In the genomic region with DNA sequence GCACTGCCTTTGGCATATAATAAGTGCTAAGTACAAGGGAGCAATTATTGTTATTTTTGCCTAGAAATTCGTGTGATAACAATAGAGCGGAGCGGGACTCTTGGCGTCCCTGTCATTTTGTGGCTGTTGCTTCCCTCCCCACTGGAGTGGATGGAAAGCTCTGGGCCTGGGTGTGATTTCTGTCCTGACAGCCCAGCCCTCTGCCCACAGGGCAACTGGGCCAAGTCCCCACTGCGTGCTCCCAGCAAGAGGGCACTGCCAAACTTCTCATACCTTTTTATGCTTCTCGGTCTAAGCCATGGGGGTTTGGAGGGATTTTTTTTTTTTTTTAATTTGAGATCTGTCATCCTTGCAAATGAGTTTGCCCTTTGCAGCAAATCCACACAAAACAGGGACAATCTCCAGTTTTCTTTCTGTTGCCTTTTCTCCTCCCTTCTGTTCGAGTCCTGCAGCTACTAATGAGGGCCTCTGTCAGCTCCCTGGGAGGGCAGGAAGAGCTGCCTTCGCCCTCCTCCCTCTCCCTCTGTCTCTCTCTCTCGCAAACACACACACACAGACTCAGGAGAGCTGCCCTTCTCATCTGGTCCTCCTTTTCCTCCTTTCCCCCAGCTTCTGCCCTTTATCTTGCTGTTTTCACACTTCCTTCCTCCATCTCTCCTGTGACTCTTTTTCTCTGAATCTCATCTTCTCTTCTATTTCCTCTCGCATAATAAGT, we compare ENCODE assay signal across 15 cellular contexts.
DNase-seq lines count a peak whose midpoint lies in the region; ATAC-seq and TF ChIP-seq lines count a peak whose summit lies in the region.
"Had no signal": no experiment of that assay in that cellular context is flagged by ENCODE, and none has a peak within 500 bp of the region (broad histone marks: within the 10 kb centered on the region; RNA-seq: fewer than 3 reads in every experiment).

No MANE protein-coding gene starts in this region.

- peaks cover 20% of the 10 kb centered on the region for H3K4me1 ChIP-seq in left ventricle myocardium inferior
- H3K4me1 ChIP-seq in adrenal gland (replicated peaks in 1 of 2): no peaks in the 10 kb centered on the region
- H3K4me1 ChIP-seq: A549 had no signal

- H3K27me3 Mint-ChIP-seq in activated CD4-positive, alpha-beta T cell treated with anti-CD3 and anti-CD28 coated beads, Interleukin-2, amount 10 ng/mL, durations not matched to agents 24 days and 14 days: peaks cover 13% of the 10 kb centered on the region
- H3K27me3 Mint-ChIP-seq in WTC11 (ENCODE audit: low read depth): no peaks in the 10 kb centered on the region

- TF ChIP-seq CTCF in WTC11 (IDR thresholded peaks at IDR 0.05) (no peak), left ventricle myocardium inferior (IDR thresholded peaks at IDR 0.05; ENCODE audit: borderline replicate concordance) (no peak), adrenal gland (IDR thresholded peaks at IDR 0.05) (no peak)

- WGBS in adrenal gland, 4 donors: 76 to 82% (median 80%) methylated on average over 10 of the region's 10 CpGs

- CTCF ChIA-PET in WTC11 (lab: Charles Lee): interaction anchor here (0.8 to 1.6 kb wide), 6 partner anchors 11 to 509 kb away, joined by 3 to 5 read pairs (median 4); no protein-coding TSS in a partner anchor

- H3K9me3 ChIP-seq in left ventricle myocardium inferior (replicated peaks) (no peaks in the 10 kb centered on the region), adrenal gland (replicated peaks in 1 of 3) (no peaks in the 10 kb centered on the region)
- H3K9me3 ChIP-seq: A549 had no signal

- H3K4me3 ChIP-seq in left ventricle myocardium inferior (peak overlapping the region; percentile 6), adrenal gland (no peak overlapping the region)
- H3K4me3 ChIP-seq: A549 had no signal

- H3K27ac ChIP-seq in left ventricle myocardium inferior (replicated peaks): peak overlapping the region; percentile 62
- H3K27ac ChIP-seq in adrenal gland: no peak overlapping the region
- H3K27ac ChIP-seq: A549 had no signal

- no peaks in the 10 kb centered on the region for H3K36me3 ChIP-seq in left ventricle myocardium inferior
- no peaks in the 10 kb centered on the region for H3K36me3 ChIP-seq in adrenal gland (replicated peaks in 1 of 2)

- H3K27me3 ChIP-seq in left ventricle myocardium inferior (ENCODE audit: low read depth): no peaks in the 10 kb centered on the region
- H3K27me3 ChIP-seq in adrenal gland: no peaks in the 10 kb centered on the region

- DNase-seq in activated CD4-positive, alpha-beta T cell treated with anti-CD3 and anti-CD28 coated beads, Interleukin-2, amount 10 ng/mL, durations not matched to agents 24 days and 14 days: no peak
- DNase-seq in activated CD4-positive, alpha-beta T cell treated with anti-CD3 and anti-CD28 coated beads for 4 hours: no peak
- DNase-seq in WTC11 (ENCODE audit: low spot score) (no peak), left ventricle myocardium inferior (no peak), EL (no peak), foreskin melanocyte (no peak), adrenal gland (no peak)
- no peak for DNase-seq in stimulated activated effector memory CD8-positive, alpha-beta T cell treated with anti-CD3 and anti-CD28 coated beads, Interleukin-12 subunit alpha, Interleukin-12 subunit beta, amount 100 ng/mL, for 72 hours (ENCODE audit: low spot score in 2 of 2)
- DNase-seq: activated gamma-delta T cell; effector memory CD4-positive, alpha-beta T cell; GF-D8; NCI-H187; PC-3; stimulated activated CD4-positive, alpha-beta T cell treated with anti-CD3 and anti-CD28 coated beads, Interleukin-2, amount 100 ng/mL, for 24 hours had no signal

- no peaks in the 10 kb centered on the region for H3K9me3 Mint-ChIP-seq in activated CD4-positive, alpha-beta T cell treated with anti-CD3 and anti-CD28 coated beads, Interleukin-2, amount 10 ng/mL, durations not matched to agents 24 days and 14 days
- H3K9me3 Mint-ChIP-seq in WTC11: no peaks in the 10 kb centered on the region
- H3K9me3 Mint-ChIP-seq in stimulated activated effector memory CD8-positive, alpha-beta T cell treated with anti-CD3 and anti-CD28 coated beads, Interleukin-12 subunit alpha, Interleukin-12 subunit beta, amount 100 ng/mL, for 72 hours: no peaks in the 10 kb centered on the region

- intact Hi-C loops in activated CD4-positive, alpha-beta T cell treated with anti-CD3 and anti-CD28 coated beads, Interleukin-2, amount 10 ng/mL, durations not matched to agents 24 days and 14 days (cut with micrococcal nuclease): no loop called here
- intact Hi-C loops in left ventricle myocardium inferior (cut with micrococcal nuclease) (no loop called here), adrenal gland (cut with DNase I) (no loop called here)

- ATAC-seq in WTC11: peak; percentile 65
- ATAC-seq in stimulated activated effector memory CD8-positive, alpha-beta T cell treated with anti-CD3 and anti-CD28 coated beads, Interleukin-12 subunit alpha, Interleukin-12 subunit beta, amount 100 ng/mL, for 72 hours: no peak
- ATAC-seq: A549, PC-3 had no signal

- H3K4me3 Mint-ChIP-seq in activated CD4-positive, alpha-beta T cell treated with anti-CD3 and anti-CD28 coated beads, Interleukin-2, amount 10 ng/mL, durations not matched to agents 24 days and 14 days: peak overlapping the region; percentile 0
- H3K4me3 Mint-ChIP-seq in WTC11: no peak overlapping the region; the same call in 1 of the 2 replicates
- H3K4me3 Mint-ChIP-seq in stimulated activated effector memory CD8-positive, alpha-beta T cell treated with anti-CD3 and anti-CD28 coated beads, Interleukin-12 subunit alpha, Interleukin-12 subunit beta, amount 100 ng/mL, for 72 hours: no peak overlapping the region

- peaks cover 11% of the 10 kb centered on the region for H3K4me1 Mint-ChIP-seq in activated CD4-positive, alpha-beta T cell treated with anti-CD3 and anti-CD28 coated beads, Interleukin-2, amount 10 ng/mL, durations not matched to agents 24 days and 14 days
- H3K4me1 Mint-ChIP-seq in WTC11: peaks cover 48% of the 10 kb centered on the region
- peaks cover 14% of the 10 kb centered on the region for H3K4me1 Mint-ChIP-seq in stimulated activated effector memory CD8-positive, alpha-beta T cell treated with anti-CD3 and anti-CD28 coated beads, Interleukin-12 subunit alpha, Interleukin-12 subunit beta, amount 100 ng/mL, for 72 hours

- no peak for TF ChIP-seq POLR2A in adrenal gland (IDR thresholded peaks at IDR 0.05)

- POLR2A ChIA-PET in WTC11 (lab: Charles Lee): interaction anchor here (0.7 kb wide), 1 partner anchor 141 kb away, joined by 4 read pairs; no protein-coding TSS in a partner anchor

- no peaks in the 10 kb centered on the region for H3K36me3 Mint-ChIP-seq in activated CD4-positive, alpha-beta T cell treated with anti-CD3 and anti-CD28 coated beads, Interleukin-2, amount 10 ng/mL, durations not matched to agents 24 days and 14 days (ENCODE audit: low read depth)
- H3K36me3 Mint-ChIP-seq in WTC11: no peaks in the 10 kb centered on the region
- H3K36me3 Mint-ChIP-seq in stimulated activated effector memory CD8-positive, alpha-beta T cell treated with anti-CD3 and anti-CD28 coated beads, Interleukin-12 subunit alpha, Interleukin-12 subunit beta, amount 100 ng/mL, for 72 hours: no peaks in the 10 kb centered on the region

- no peak overlapping the region for H3K27ac Mint-ChIP-seq in activated CD4-positive, alpha-beta T cell treated with anti-CD3 and anti-CD28 coated beads, Interleukin-2, amount 10 ng/mL, durations not matched to agents 24 days and 14 days
- H3K27ac Mint-ChIP-seq in WTC11: 0 out of 2 replicates have a peak overlapping the region, but pooled peaks have one; percentile 8
- H3K27ac Mint-ChIP-seq in stimulated activated effector memory CD8-positive, alpha-beta T cell treated with anti-CD3 and anti-CD28 coated beads, Interleukin-12 subunit alpha, Interleukin-12 subunit beta, amount 100 ng/mL, for 72 hours: peak overlapping the region; percentile 1

TF ChIP-seq in WTC11, 78 proteins besides CTCF, POLR2A, EP300 and RAD21:
- TF ChIP-seq FOXK1 (CRISPR knock-in tag; IDR thresholded peaks at IDR 0.05): no peak
